ENCODE assay signal across 23 cellular contexts in the genomic region with DNA sequence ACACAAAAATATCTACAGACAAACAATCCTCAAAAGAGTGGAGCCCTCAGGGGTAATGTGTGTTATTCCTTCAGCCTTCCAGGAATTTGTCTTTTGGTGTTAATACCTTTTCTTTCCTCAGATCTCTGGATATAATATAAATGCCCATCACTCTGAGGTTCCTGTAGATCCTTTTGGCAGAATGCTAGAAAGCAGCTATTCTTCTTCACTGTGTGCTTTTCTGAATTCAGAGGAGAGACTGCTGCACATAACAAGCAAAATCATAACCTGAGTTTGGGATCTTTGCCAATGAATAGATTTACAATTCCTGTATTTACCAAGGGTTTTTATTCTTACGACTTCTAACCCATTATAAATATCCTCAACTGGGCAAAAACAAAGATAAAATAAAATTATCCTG.
"Had no signal": no experiment of that assay in that cellular context is flagged by ENCODE, and none has a peak within 500 bp of the region (broad histone marks: within the 10 kb centered on the region; RNA-seq: fewer than 3 reads in every experiment).

No MANE protein-coding gene starts in this region.

- H3K27me3 Mint-ChIP-seq: activated naive CD8-positive, alpha-beta T cell treated with anti-CD3 and anti-CD28 coated beads for 36 hours had no signal

- H3K9me3 ChIP-seq: adrenal gland, tibial artery, upper lobe of right lung had no signal

- DNase-seq: activated CD4-positive, alpha-beta T cell treated with anti-CD3 and anti-CD28 coated beads for 48 hours; activated CD4-positive, alpha-beta T cell treated with anti-CD3 and anti-CD28 coated beads, Interleukin-2, amount 50 U/mL, for 48 hours; activated CD8-positive, alpha-beta memory T cell treated with anti-CD3 and anti-CD28 coated beads for 24 hours; activated effector memory CD4-positive, alpha-beta T cell treated with Interleukin-2 at 50 U/mL for 16 hours; activated naive CD4-positive, alpha-beta T cell treated with Interleukin-2 at 50 U/mL for 16 hours; activated naive CD8-positive, alpha-beta T cell treated with anti-CD3 and anti-CD28 coated beads for 36 hours; adrenal gland; caudate nucleus; dermis blood vessel endothelial cell; effector CD8-positive, alpha-beta T cell; immature natural killer cell; mesenchymal stem cell; natural killer cell; posterior cingulate gyrus; right cardiac atrium; stimulated activated naive CD4-positive, alpha-beta T cell treated with Interleukin-2 at 50 U/mL for 16 hours; SW 1271; T-helper 9 cell; tibial artery; upper lobe of right lung; WERI-Rb-1 had no signal

- H3K4me3 Mint-ChIP-seq: activated naive CD8-positive, alpha-beta T cell treated with anti-CD3 and anti-CD28 coated beads for 36 hours; natural killer cell; T-helper 1 cell treated with Interleukin-12 subunit alpha and Interleukin-12 subunit beta and Interleukin-4 antibody, amounts not matched to agents 30 μg/mL and 1 μg/mL, for 36 hours had no signal

- H3K27ac ChIP-seq: adrenal gland, tibial artery, upper lobe of right lung, WERI-Rb-1 had no signal

- H3K4me1 ChIP-seq: adrenal gland had no signal

- H3K27ac Mint-ChIP-seq: activated naive CD8-positive, alpha-beta T cell treated with anti-CD3 and anti-CD28 coated beads for 36 hours; natural killer cell; T-helper 1 cell treated with Interleukin-12 subunit alpha and Interleukin-12 subunit beta and Interleukin-4 antibody, amounts not matched to agents 30 μg/mL and 1 μg/mL, for 36 hours had no signal

- H3K9me3 Mint-ChIP-seq: activated naive CD8-positive, alpha-beta T cell treated with anti-CD3 and anti-CD28 coated beads for 36 hours; immature natural killer cell; natural killer cell; T-helper 1 cell treated with Interleukin-12 subunit alpha and Interleukin-12 subunit beta and Interleukin-4 antibody, amounts not matched to agents 30 μg/mL and 1 μg/mL, for 36 hours had no signal

- H3K27me3 ChIP-seq: adrenal gland, tibial artery, upper lobe of right lung had no signal

- ATAC-seq: activated CD4-positive, CD25-positive, alpha-beta regulatory T cell treated with anti-CD3 and anti-CD28 coated beads, Interleukin-2, amount 50 U/mL, for 24 hours; natural killer cell; right cardiac atrium; upper lobe of right lung had no signal
